In genomic region chr17:45162022-45162687, GRCh38 we compare ENCODE assay signal across 8 cellular contexts. TPM values are rescaled to one million over a fixed set of nuclear protein-coding genes. Genes with fewer than 3 reads are reported as not detected.
DNase-seq lines count a peak whose midpoint lies in the region; ATAC-seq and TF ChIP-seq lines count a peak whose summit lies in the region.

No MANE protein-coding gene starts in this region.

- peaks cover 30% of the 10 kb centered on the region; the same call in 1 of the 2 replicates for H3F3A ChIP-seq in GM23248 (ENCODE audit: insufficient read depth)

- TF ChIP-seq POLR2A in heart left ventricle (IDR thresholded peaks at IDR 0.05): no peak
- TF ChIP-seq POLR2A in sigmoid colon (IDR thresholded peaks at IDR 0.05): no peak

- POLR2A ChIA-PET in activated CD4-positive, alpha-beta memory T cell treated with anti-CD3 and anti-CD28 coated beads for 36 hours (lab: Charles Lee): interaction anchor here (0.8 to 4.8 kb wide), 9 partner anchors 8 to 155 kb away, joined by 4 to 217 read pairs (median 8); partner anchors contain the start of genes ACBD4, HEXIM1 and MAP3K14

- no peaks in the 10 kb centered on the region for H3K9me2 ChIP-seq in GM23248 (ENCODE audit: insufficient read depth)

- DNase-seq in GM23248 (peak; percentile 13), heart left ventricle (peak in 1 of 5 donors; percentile 25), sigmoid colon (peak; percentile 73), NCI-H226 (no peak), islet precursor cell (no peak), inferior parietal cortex (ENCODE audit: extremely low spot score) (no peak), hippocampal formation (lab: John Stamatoyannopoulos, UW) (no peak)
- no peak for DNase-seq in activated CD4-positive, alpha-beta memory T cell treated with anti-CD3 and anti-CD28 coated beads for 36 hours

- peaks cover 36% of the 10 kb centered on the region for H3K4me1 Mint-ChIP-seq in activated CD4-positive, alpha-beta memory T cell treated with anti-CD3 and anti-CD28 coated beads for 36 hours (ENCODE audit: low read depth)

- peak overlapping the region; percentile 76 for H2AFZ ChIP-seq in GM23248

- TF ChIP-seq CTCF in heart left ventricle (IDR thresholded peaks at IDR 0.05) (no peak), sigmoid colon (IDR thresholded peaks at IDR 0.05) (no peak)

- intact Hi-C loops in activated CD4-positive, alpha-beta memory T cell treated with anti-CD3 and anti-CD28 coated beads for 36 hours (cut with micrococcal nuclease): no loop called here
- intact Hi-C loops in heart left ventricle (cut with DNase I): loop anchor here in 1 of 10 donors (5.0 kb wide), 1 partner anchor 35 kb away; no protein-coding TSS in a partner anchor
- intact Hi-C loops in sigmoid colon (cut with DNase I): loop anchor here (5.0 kb wide), 1 partner anchor 35 kb away; no protein-coding TSS in a partner anchor

- H3K9ac ChIP-seq in GM23248: peak overlapping the region; percentile 44

- H3K36me3 ChIP-seq in GM23248 (ENCODE audit: low read depth) (no peaks in the 10 kb centered on the region), heart left ventricle (peaks cover 0 to 2% (median 0%) of the 10 kb centered on the region in 9 donors), sigmoid colon (no peaks in the 10 kb centered on the region)

- peak in 1 of 4 donors; percentile 2 for ATAC-seq in heart left ventricle

- in situ Hi-C loops in GM23248 (cut with MboI): no loop called here

- H3K27ac ChIP-seq in GM23248 (0 out of 2 replicates have a peak overlapping the region, but pooled peaks have one; percentile 5), heart left ventricle (peak overlapping the region; percentile 12 to 100 (median 68)), sigmoid colon (peak overlapping the region; percentile 68 to 99 (median 99))

- H3K36me3 Mint-ChIP-seq in activated CD4-positive, alpha-beta memory T cell treated with anti-CD3 and anti-CD28 coated beads for 36 hours: peaks cover 20% of the 10 kb centered on the region

- CTCF ChIA-PET in activated CD4-positive, alpha-beta memory T cell treated with anti-CD3 and anti-CD28 coated beads for 36 hours (lab: Charles Lee): interaction anchor here (0.6 to 7.6 kb wide), 8 partner anchors 12 to 223 kb away, joined by 3 to 170 read pairs (median 7); partner anchors contain the start of genes ACBD4 and HEXIM1

- H3K9me3 Mint-ChIP-seq in activated CD4-positive, alpha-beta memory T cell treated with anti-CD3 and anti-CD28 coated beads for 36 hours: no peaks in the 10 kb centered on the region

- no peaks in the 10 kb centered on the region for H4K20me1 ChIP-seq in GM23248 (ENCODE audit: insufficient read depth)

- peak overlapping the region; percentile 60 for H3K4me3 ChIP-seq in GM23248
- H3K4me3 ChIP-seq in heart left ventricle: peak overlapping the region in 10 of 12 donors; percentile 33 to 98 (median 50)
- H3K4me3 ChIP-seq in sigmoid colon: peak overlapping the region; percentile 2 to 88 (median 56)

- WGBS in GM23248 (ENCODE audit: low coverage in 1 of 2, low lambda C conversion rate in 2 of 2, missing lambda C conversion rate in 2 of 2), 2 experiments: 41 to 42% methylated on average over 9 of the region's 9 CpGs
- 56 to 61% (median 58%) methylated on average over 9 of the region's 9 CpGs for WGBS in heart left ventricle, 4 donors
- 58 to 66% methylated on average over 9 of the region's 9 CpGs for WGBS in sigmoid colon, 2 donors

- H3K4me2 ChIP-seq in GM23248 (ENCODE audit: unreplicated experiment): peak overlapping the region; percentile 63

- no peaks in the 10 kb centered on the region for H3K9me3 ChIP-seq in GM23248 (ENCODE audit: low read depth)
- H3K9me3 ChIP-seq in heart left ventricle: no peaks in the 10 kb centered on the region
- H3K9me3 ChIP-seq in sigmoid colon: no peaks in the 10 kb centered on the region

- H3K27me3 ChIP-seq in GM23248 (replicated peaks; ENCODE audit: insufficient read depth) (no peaks in the 10 kb centered on the region), heart left ventricle (no peaks in the 10 kb centered on the region), sigmoid colon (no peaks in the 10 kb centered on the region)

- peaks cover 2% of the 10 kb centered on the region for H3K27me3 Mint-ChIP-seq in activated CD4-positive, alpha-beta memory T cell treated with anti-CD3 and anti-CD28 coated beads for 36 hours

- H3K4me1 ChIP-seq in GM23248 (ENCODE audit: insufficient read depth): peaks cover 29% of the 10 kb centered on the region
- H3K4me1 ChIP-seq in heart left ventricle: peaks cover 6 to 48% (median 36%) of the 10 kb centered on the region in 12 donors
- H3K4me1 ChIP-seq in sigmoid colon: peaks cover 0 to 44% (median 40%) of the 10 kb centered on the region in 4 donors

- no peak for TF ChIP-seq EP300 in sigmoid colon (IDR thresholded peaks at IDR 0.05)

- peaks cover 42% of the 10 kb centered on the region for H3K79me2 ChIP-seq in GM23248 (ENCODE audit: insufficient read depth)

- H3K27ac Mint-ChIP-seq in activated CD4-positive, alpha-beta memory T cell treated with anti-CD3 and anti-CD28 coated beads for 36 hours: peak overlapping the region; percentile 99

- H3K4me3 Mint-ChIP-seq in activated CD4-positive, alpha-beta memory T cell treated with anti-CD3 and anti-CD28 coated beads for 36 hours: peak overlapping the region; percentile 99

RNA-seq across cellular contexts. Expression of gene HEXIM2, which starts 0.5 kb away (rescaled TPM):
- total RNA-seq in GM23248 (2014; rRNA removed; shearing (Covaris generic)): 2.0 and 4.8 TPM in 2 replicates
- polyA plus RNA-seq in GM23248 (2016; fragmentation: Nextera tagmentation; extraction: Ambion mirVana) (4.7 and 8.6 TPM in 2 replicates), heart left ventricle (1 to 10 TPM; 3.4 to 6.4 TPM), sigmoid colon (1 to 10 TPM; 1.8 to 7.8 (median 6.6) TPM)
- total RNA-seq in activated CD4-positive, alpha-beta memory T cell treated with anti-CD3 and anti-CD28 coated beads for 36 hours: 1 to 10 TPM; 5.3 to 5.6 TPM
- total RNA-seq in heart left ventricle (1 to 10 TPM; 3.9 to 7.5 (median 5.7) TPM), sigmoid colon (10 to 100 TPM in 2 of 4 donors, 1 to 10 TPM in 2; 7.5 to 14.7 (median 11.2) TPM)

RNA-seq across cellular contexts. Expression of gene HEXIM1, which starts 13.9 kb away (rescaled TPM):
- 11.6 and 16.2 TPM in 2 replicates for total RNA-seq in GM23248 (2014; rRNA removed; shearing (Covaris generic))
- polyA plus RNA-seq in GM23248 (2016; fragmentation: Nextera tagmentation; extraction: Ambion mirVana) (9.5 and 10.6 TPM in 2 replicates), heart left ventricle (10 to 100 TPM; 11.9 to 12.4 TPM), sigmoid colon (10 to 100 TPM; 21.6 to 38.8 (median 24.7) TPM)
- total RNA-seq in activated CD4-positive, alpha-beta memory T cell treated with anti-CD3 and anti-CD28 coated beads for 36 hours: 10 to 100 TPM; 24.9 to 25.4 TPM
- total RNA-seq in heart left ventricle (10 to 100 TPM; 14.4 to 28.7 (median 22.5) TPM), sigmoid colon (10 to 100 TPM; 41.0 to 60.9 (median 49.4) TPM)

RNA-seq across cellular contexts. Expression of gene ACBD4, which starts 26.7 kb away (rescaled TPM):
- 2.1 and 2.9 TPM in 2 replicates for total RNA-seq in GM23248 (2014; rRNA removed; shearing (Covaris generic))
- 4.3 and 4.6 TPM in 2 replicates for polyA plus RNA-seq in GM23248 (2016; fragmentation: Nextera tagmentation; extraction: Ambion mirVana)
- 10 to 100 TPM; 12.5 to 13.8 TPM for total RNA-seq in activated CD4-positive, alpha-beta memory T cell treated with anti-CD3 and anti-CD28 coated beads for 36 hours
- total RNA-seq in heart left ventricle: 1 to 10 TPM; 4.1 to 9.8 (median 6.3) TPM
- 1 to 10 TPM; 3.3 to 8.8 TPM for polyA plus RNA-seq in heart left ventricle
- total RNA-seq in sigmoid colon: 10 to 100 TPM; 20.0 to 24.9 (median 21.9) TPM
- polyA plus RNA-seq in sigmoid colon: 10 to 100 TPM; 13.2 to 36.5 (median 20.1) TPM

RNA-seq across cellular contexts. Expression of gene PLCD3, which starts 29.8 kb away (rescaled TPM):
- 30.2 and 48.3 TPM in 2 replicates for total RNA-seq in GM23248 (2014; rRNA removed; shearing (Covaris generic))
- polyA plus RNA-seq in GM23248 (2016; fragmentation: Nextera tagmentation; extraction: Ambion mirVana) (17.1 and 19.7 TPM in 2 replicates), heart left ventricle (100 to 1,000 TPM in 1 of 2 donors, 10 to 100 TPM in 1; 92.8 to 105 TPM), sigmoid colon (100 to 1,000 TPM; 114 to 274 (median 137) TPM)
- 1 to 10 TPM; 4.3 to 4.4 TPM for total RNA-seq in activated CD4-positive, alpha-beta memory T cell treated with anti-CD3 and anti-CD28 coated beads for 36 hours
- total RNA-seq in heart left ventricle (100 to 1,000 TPM; 102 to 207 (median 123) TPM), sigmoid colon (10 to 100 TPM; 27.4 to 45.7 (median 33.9) TPM)

RNA-seq across cellular contexts. Expression of gene FMNL1, which starts 59.5 kb away (rescaled TPM):
- 4.2 and 10.5 TPM in 2 replicates for total RNA-seq in GM23248 (2014; rRNA removed; shearing (Covaris generic))
- 1.4 and 1.7 TPM in 2 replicates for polyA plus RNA-seq in GM23248 (2016; fragmentation: Nextera tagmentation; extraction: Ambion mirVana)
- total RNA-seq in activated CD4-positive, alpha-beta memory T cell treated with anti-CD3 and anti-CD28 coated beads for 36 hours: 100 to 1,000 TPM; 314 to 331 TPM
- 10 to 100 TPM in 5 of 9 donors, 1 to 10 TPM in 4; 6.4 to 52.8 (median 10.3) TPM for total RNA-seq in heart left ventricle
- 1 to 10 TPM; 5.4 to 7.8 TPM for polyA plus RNA-seq in heart left ventricle
- total RNA-seq in sigmoid colon: 10 to 100 TPM in 3 of 4 donors, 1 to 10 TPM in 1; 8.9 to 12.7 (median 11.0) TPM
- 10 to 100 TPM in 2 of 3 donors, 1 to 10 TPM in 1; 9.2 to 35.5 (median 10.8) TPM for polyA plus RNA-seq in sigmoid colon

Comparison
In these comparisons a context has a peak if more than half of its experiments do, and no peak if none do; other contexts are left out.
1. DNase-seq: peak in GM23248 (single experiment) and sigmoid colon (single experiment); none in activated CD4-positive, alpha-beta memory T cell treated with anti-CD3 and anti-CD28 coated beads for 36 hours (single experiment), NCI-H226 (single experiment), islet precursor cell (single experiment), inferior parietal cortex (single experiment) and hippocampal formation (0 of 2).
2. H3K27ac ChIP-seq: peak in every context shown above with its lines; median percentile 99 in sigmoid colon; 68 in heart left ventricle; 5 in GM23248.
3. Peak in every context shown above with its lines, with median percentiles within 50 percentile points of each other: H3K4me3 ChIP-seq.